11 cellular contexts compared by ENCODE assay signal in genomic region chr1:236066054-236066453, GRCh38. TPM values are rescaled to one million over a fixed set of nuclear protein-coding genes. Genes with fewer than 3 reads are reported as not detected.
DNase-seq lines count a peak whose midpoint lies in the region; ATAC-seq and TF ChIP-seq lines count a peak whose summit lies in the region.
"Had no signal": no experiment of that assay in that cellular context is flagged by ENCODE, and none has a peak within 500 bp of the region (broad histone marks: within the 10 kb centered on the region; RNA-seq: fewer than 3 reads in every experiment).

No MANE protein-coding gene starts in this region.

- peaks cover 8 to 17% of the 10 kb centered on the region in 2 experiments for H3K4me1 Mint-ChIP-seq in H9
- peaks cover 25% of the 10 kb centered on the region for H3K4me1 Mint-ChIP-seq in activated T-helper 2 cell treated with anti-CD3 and anti-CD28 coated beads, Interferon-gamma antibody, Interleukin-2, Interleukin-4, amounts not matched to agents 10 μg/mL and 5 μg/mL and 100 μg/mL, durations not matched to agents 14 hours and 24 hours and 36 hours (ENCODE audit: low read depth)

- H4K5ac ChIP-seq in H9 (ENCODE audit: insufficient read length, low read depth, low read length): no peak overlapping the region

- H4K91ac ChIP-seq in H9 (ENCODE audit: insufficient read length, low read depth, low read length): no peak overlapping the region

- H3K14ac ChIP-seq in H9 (ENCODE audit: insufficient read depth, low read length): no peak overlapping the region

- no peak overlapping the region for H2BK12ac ChIP-seq in H9 (ENCODE audit: insufficient read length, low read depth, low read length)

- H3K79me2 ChIP-seq in H9 (ENCODE audit: insufficient read depth, low read length): no peaks in the 10 kb centered on the region

- H3K27me3 ChIP-seq in H9 (ENCODE audit: insufficient read depth, low read length) (peaks cover 5% of the 10 kb centered on the region; the same call in 1 of the 2 replicates), iPS-18a (ENCODE audit: control insufficient read depth, insufficient read depth, low read length) (peaks cover 50% of the 10 kb centered on the region), sigmoid colon (no peaks in the 10 kb centered on the region)
- H3K27me3 ChIP-seq: brain microvascular endothelial cell had no signal

- no peak overlapping the region for H2BK15ac ChIP-seq in H9 (ENCODE audit: low read depth, low read length)

- H3K23ac ChIP-seq in H9 (ENCODE audit: insufficient read length, low read depth, low read length): no peak overlapping the region

- H3K79me1 ChIP-seq in H9 (ENCODE audit: insufficient read depth, low read depth, low read length, poor library complexity, severe bottlenecking): no peaks in the 10 kb centered on the region

- intact Hi-C loops in activated T-helper 2 cell treated with anti-CD3 and anti-CD28 coated beads, Interferon-gamma antibody, Interleukin-2, Interleukin-4, amounts not matched to agents 10 μg/mL and 5 μg/mL and 100 μg/mL, durations not matched to agents 14 hours and 24 hours and 36 hours (cut with micrococcal nuclease): loop anchor here (10.0 kb wide), 1 partner anchor 61 kb away; no protein-coding TSS in a partner anchor
- intact Hi-C loops in sigmoid colon (cut with DNase I): loop anchor here (5.0 to 10.0 kb wide), 3 partner anchors 199 to 1341 kb away; partner anchors contain the start of genes B3GALNT2 and LYST

- TF ChIP-seq CTCF in H9 (conservative IDR thresholded peaks at IDR 0.05) (no peak), sigmoid colon (IDR thresholded peaks at IDR 0.05) (no peak)

- H4K20me1 ChIP-seq in H9 (ENCODE audit: control insufficient read depth, insufficient read depth, insufficient read length): no peaks in the 10 kb centered on the region

- H3K27ac ChIP-seq in H9 (ENCODE audit: insufficient read length, low read depth, low read length): no peak overlapping the region
- no peak overlapping the region for H3K27ac ChIP-seq in iPS-18a (ENCODE audit: low read length)
- H3K27ac ChIP-seq in sigmoid colon: peak overlapping the region; percentile 97 to 100 (median 100)
- H3K27ac ChIP-seq: brain microvascular endothelial cell had no signal

- peak; percentile 85 to 95 (median 95) for TF ChIP-seq EP300 in sigmoid colon (IDR thresholded peaks at IDR 0.05)

- H3T11ph ChIP-seq in H9 (ENCODE audit: low read length): no peak overlapping the region

- peaks cover 47% of the 10 kb centered on the region for H3K27me3 Mint-ChIP-seq in H9 (ENCODE audit: low read depth)
- H3K27me3 Mint-ChIP-seq in activated T-helper 2 cell treated with anti-CD3 and anti-CD28 coated beads, Interferon-gamma antibody, Interleukin-2, Interleukin-4, amounts not matched to agents 10 μg/mL and 5 μg/mL and 100 μg/mL, durations not matched to agents 14 hours and 24 hours and 36 hours (ENCODE audit: low read depth): peaks cover 51% of the 10 kb centered on the region

- peak overlapping the region in 1 of 3 experiments; percentile 11; a peak in 1 of 7 replicates for H3K27ac Mint-ChIP-seq in H9
- H3K27ac Mint-ChIP-seq in activated T-helper 2 cell treated with anti-CD3 and anti-CD28 coated beads, Interferon-gamma antibody, Interleukin-2, Interleukin-4, amounts not matched to agents 10 μg/mL and 5 μg/mL and 100 μg/mL, durations not matched to agents 14 hours and 24 hours and 36 hours: no peak overlapping the region

- H2BK120ac ChIP-seq in H9 (ENCODE audit: low read depth, low read length, poor library complexity, severe bottlenecking): no peak overlapping the region

- H3K36me3 Mint-ChIP-seq in H9 (ENCODE audit: insufficient read depth in 1 of 3, low read depth in 3 of 3): peaks cover 0 to 10% (median 3%) of the 10 kb centered on the region in 3 experiments; a peak in 3 of 7 replicates
- no peaks in the 10 kb centered on the region for H3K36me3 Mint-ChIP-seq in activated T-helper 2 cell treated with anti-CD3 and anti-CD28 coated beads, Interferon-gamma antibody, Interleukin-2, Interleukin-4, amounts not matched to agents 10 μg/mL and 5 μg/mL and 100 μg/mL, durations not matched to agents 14 hours and 24 hours and 36 hours (ENCODE audit: low read depth)

- H2BK5ac ChIP-seq in H9 (ENCODE audit: insufficient read length, low read length): no peak overlapping the region

- H3K4ac ChIP-seq in H9 (ENCODE audit: low read depth, low read length): no peak overlapping the region

- H3K9ac ChIP-seq in H9 (ENCODE audit: extremely low read depth, insufficient read length, low read length): no peak overlapping the region
- no peak overlapping the region for H3K9ac ChIP-seq in iPS-18a (ENCODE audit: low read length)

- no peaks in the 10 kb centered on the region for H3K9me3 ChIP-seq in H9 (ENCODE audit: control insufficient read depth, low read depth, low read length)
- H3K9me3 ChIP-seq in iPS-18a (ENCODE audit: control insufficient read depth, low read depth, low read length): no peaks in the 10 kb centered on the region
- peaks cover 0 to 4% (median 0%) of the 10 kb centered on the region in 4 donors for H3K9me3 ChIP-seq in sigmoid colon

- DNase-seq in H9 (no peak), sigmoid colon (peak; percentile 82), HuH-7 (ENCODE audit: low spot score) (no peak)
- no peak for DNase-seq in activated T-helper 2 cell treated with anti-CD3 and anti-CD28 coated beads, Interferon-gamma antibody, Interleukin-2, Interleukin-4, amounts not matched to agents 10 μg/mL and 5 μg/mL and 100 μg/mL, durations not matched to agents 14 hours and 24 hours and 36 hours (ENCODE audit: low spot score)
- DNase-seq in effector CD4-positive, alpha-beta T cell: no peak
- DNase-seq in stimulated activated CD4-positive, alpha-beta T cell treated with anti-CD3 and anti-CD28 coated beads, Interleukin-4, amount 100 ng/mL, for 1 hour: no peak
- DNase-seq: brain microvascular endothelial cell, NCI-H187 treated with DMSO at 0.1 percent for 48 hours had no signal

- H3K56ac ChIP-seq in H9 (ENCODE audit: insufficient read length, low read depth, low read length): no peak overlapping the region

- H3K9me3 Mint-ChIP-seq in H9: peaks cover 6% of the 10 kb centered on the region in 2 experiments; a peak in 4 of 5 replicates
- no peaks in the 10 kb centered on the region for H3K9me3 Mint-ChIP-seq in activated T-helper 2 cell treated with anti-CD3 and anti-CD28 coated beads, Interferon-gamma antibody, Interleukin-2, Interleukin-4, amounts not matched to agents 10 μg/mL and 5 μg/mL and 100 μg/mL, durations not matched to agents 14 hours and 24 hours and 36 hours

- no peak overlapping the region for H4K8ac ChIP-seq in H9 (replicated peaks; ENCODE audit: insufficient read length, low read depth, low read length)

- ATAC-seq in HG02763 (IDR thresholded peaks at IDR 0.05; ENCODE audit: unreplicated experiment): no peak
- ATAC-seq: HCT116 had no signal

- TF ChIP-seq POLR2A in sigmoid colon (IDR thresholded peaks at IDR 0.05): no peak

- no peak overlapping the region for H3K18ac ChIP-seq in H9 (ENCODE audit: insufficient read length, low read depth, low read length)

- H3K23me2 ChIP-seq in H9 (ENCODE audit: insufficient read length, low read depth, low read length, poor library complexity, severe bottlenecking): peaks cover 9% of the 10 kb centered on the region

- H3K4me3 ChIP-seq in iPS-18a (ENCODE audit: low read length) (peak overlapping the region; percentile 82), sigmoid colon (peak overlapping the region; percentile 82 to 94 (median 90))

- H3K4me2 ChIP-seq in H9 (ENCODE audit: insufficient read depth, insufficient read length, low read length): peak overlapping the region; percentile 87

- H2AFZ ChIP-seq in H9 (ENCODE audit: low read length): no peak overlapping the region

- no CpG with 5 or more reads among the region's 6 CpGs for WGBS in H9 (ENCODE audit: extremely low coverage, insufficient read length, low lambda C conversion rate)
- WGBS in sigmoid colon, 2 donors: 55 to 59% methylated on average over 6 of the region's 6 CpGs

- no peak overlapping the region for H2AK5ac ChIP-seq in H9 (ENCODE audit: insufficient read length, low read length)

- H3K4me1 ChIP-seq in H9 (ENCODE audit: insufficient read depth, low read length) (0 out of 2 replicates have a peak, but pooled peaks cover 3% of the 10 kb centered on the region), iPS-18a (ENCODE audit: control insufficient read depth, low read depth, low read length) (peaks cover 8% of the 10 kb centered on the region), sigmoid colon (peaks cover 0 to 53% (median 47%) of the 10 kb centered on the region in 4 donors)

- no peak overlapping the region for H2BK20ac ChIP-seq in H9 (ENCODE audit: low read depth, low read length, poor library complexity, severe bottlenecking)

- H3K36me3 ChIP-seq in iPS-18a (ENCODE audit: control insufficient read depth, low read depth, low read length) (no peaks in the 10 kb centered on the region), sigmoid colon (peaks cover 0 to 11% (median under 1%) of the 10 kb centered on the region in 4 donors)
- H3K36me3 ChIP-seq: brain microvascular endothelial cell had no signal

- H3K4me3 Mint-ChIP-seq in H9: peak overlapping the region; percentile 67 to 85
- H3K4me3 Mint-ChIP-seq in activated T-helper 2 cell treated with anti-CD3 and anti-CD28 coated beads, Interferon-gamma antibody, Interleukin-2, Interleukin-4, amounts not matched to agents 10 μg/mL and 5 μg/mL and 100 μg/mL, durations not matched to agents 14 hours and 24 hours and 36 hours (ENCODE audit: low read depth): peak overlapping the region; percentile 49

RNA-seq across cellular contexts. Expression of gene NID1, which starts 1.2 kb away (rescaled TPM):
- total RNA-seq in H9 (2021): 28.2 and 28.5 TPM in 2 replicates
- 0.39 and 0.55 TPM in 2 replicates for total RNA-seq in activated T-helper 2 cell treated with anti-CD3 and anti-CD28 coated beads, Interferon-gamma antibody, Interleukin-2, Interleukin-4, amounts not matched to agents 10 μg/mL and 5 μg/mL and 100 μg/mL, durations not matched to agents 14 hours and 24 hours and 36 hours
- 100 to 1,000 TPM; 136 to 242 (median 145) TPM for total RNA-seq in sigmoid colon
- polyA plus RNA-seq in sigmoid colon: 10 to 100 TPM in 1 of 3 donors, 1 to 10 TPM in 2; 3.9 to 29.9 (median 6.6) TPM

Comparison
In these comparisons a context has a peak if more than half of its experiments do, and no peak if none do; other contexts are left out.
1. H3K27ac ChIP-seq: peak in sigmoid colon (4 of 4); none in H9 (single experiment) and iPS-18a (single experiment).
2. RNA of gene NID1, which starts 1.2 kb away (total RNA-seq): 136 to 242 TPM in sigmoid colon and 28.2 to 28.5 TPM in H9; 0.39 to 0.55 TPM in activated T-helper 2 cell treated with anti-CD3 and anti-CD28 coated beads, Interferon-gamma antibody, Interleukin-2, Interleukin-4, amounts not matched to agents 10 μg/mL and 5 μg/mL and 100 μg/mL, durations not matched to agents 14 hours and 24 hours and 36 hours; every median in the first group is over 10 times any median in the second.